In genomic region chr14:28757790-28758189, GRCh38 we compare ENCODE assay signal across 18 cellular contexts. TPM values are rescaled to one million over a fixed set of nuclear protein-coding genes. Genes with fewer than 3 reads are reported as not detected.
DNase-seq lines count a peak whose midpoint lies in the region; FAIRE-seq and TF ChIP-seq lines count a peak whose summit lies in the region.
"Had no signal": no experiment of that assay in that cellular context is flagged by ENCODE, and none has a peak within 500 bp of the region (broad histone marks: within the 10 kb centered on the region; RNA-seq: fewer than 3 reads in every experiment).

No MANE protein-coding gene starts in this region.

- H3K79me2 ChIP-seq in astrocyte (ENCODE audit: insufficient read depth, low read length), result peaks cover 66% of the 10 kb centered on the region

- peaks cover 85% of the 10 kb centered on the region for H3K27me3 Mint-ChIP-seq in astrocyte (ENCODE audit: low read depth, unreplicated experiment)

- no peaks in the 10 kb centered on the region for H3K36me3 Mint-ChIP-seq in astrocyte (ENCODE audit: low read depth, unreplicated experiment)
- H3K36me3 Mint-ChIP-seq: CD14-positive monocyte; CD8-positive, alpha-beta T cell had no signal

- H3K36me3 ChIP-seq in astrocyte (ENCODE audit: insufficient read depth, low read length) (no peaks in the 10 kb centered on the region), kidney (ENCODE audit: control insufficient read depth in 1 of 2, insufficient read depth in 2 of 2, low read length in 2 of 2) (no peaks in the 10 kb centered on the region)
- H3K36me3 ChIP-seq: HAP-1 had no signal

- H3K4me2 ChIP-seq in astrocyte (ENCODE audit: low read length), result peak overlapping the region; percentile 83

- no peak overlapping the region for H3K4me3 Mint-ChIP-seq in astrocyte (ENCODE audit: unreplicated experiment)
- H3K4me3 Mint-ChIP-seq: CD8-positive, alpha-beta T cell had no signal

- peaks cover 8% of the 10 kb centered on the region for H3K4me1 ChIP-seq in astrocyte (ENCODE audit: insufficient read depth, low read length)
- H3K4me1 ChIP-seq in kidney (ENCODE audit: control insufficient read depth in 1 of 2, insufficient read depth in 1 of 2, low read depth in 1 of 2, low read length in 2 of 2), result peaks cover 0 to 9% of the 10 kb centered on the region in 2 donors
- H3K4me1 ChIP-seq: Caco-2 had no signal

- no peak overlapping the region for H2AFZ ChIP-seq in astrocyte (ENCODE audit: low read depth, low read length)

- peak; percentile 78 for DNase-seq in NCI-H69 (lab: John Stamatoyannopoulos, UW)
- no peak for DNase-seq in astrocyte (ENCODE audit: low read depth)
- no peak for DNase-seq in dorsolateral prefrontal cortex
- DNase-seq in superior temporal gyrus (ENCODE audit: extremely low spot score), result peak; percentile 43
- no peak for DNase-seq in AG08395 (ENCODE audit: low spot score)
- no peak for DNase-seq in kidney
- no peak for DNase-seq in dermis blood vessel endothelial cell
- DNase-seq: CD8-positive, alpha-beta T cell; DND-41; GDM1 had no signal

- H3K9me3 Mint-ChIP-seq in astrocyte (ENCODE audit: unreplicated experiment), result peaks cover 23% of the 10 kb centered on the region
- H3K9me3 Mint-ChIP-seq: CD8-positive, alpha-beta T cell had no signal

- H3K9me3 ChIP-seq in astrocyte (ENCODE audit: insufficient read depth, low read depth, low read length) (no peaks in the 10 kb centered on the region), kidney (ENCODE audit: control insufficient read depth in 1 of 2, low read length in 2 of 2) (no peaks in the 10 kb centered on the region)
- H3K9me3 ChIP-seq: Caco-2, HAP-1 had no signal

- H3K27ac ChIP-seq in astrocyte (ENCODE audit: low read depth, low read length) (no peak overlapping the region), dorsolateral prefrontal cortex (peak overlapping the region in 54 of 59 donors; percentile 1 to 98 (median 94)), kidney (ENCODE audit: low read depth in 2 of 2, low read length in 2 of 2) (no peak overlapping the region)

- no peak overlapping the region for H3K27ac Mint-ChIP-seq in astrocyte (ENCODE audit: unreplicated experiment)
- H3K27ac Mint-ChIP-seq: CD14-positive monocyte; CD8-positive, alpha-beta T cell had no signal

- H3K4me1 Mint-ChIP-seq in astrocyte (ENCODE audit: low read depth, unreplicated experiment), result no peaks in the 10 kb centered on the region
- H3K4me1 Mint-ChIP-seq: CD14-positive monocyte had no signal

- H3K9ac ChIP-seq in astrocyte (ENCODE audit: low read length), result no peak overlapping the region
- H3K9ac ChIP-seq in kidney (ENCODE audit: low read length in 2 of 2), result no peak overlapping the region

- H3K4me3 ChIP-seq in astrocyte (ENCODE audit: insufficient read depth, low read depth, low read length), result no peak overlapping the region
- peak overlapping the region in 22 of 59 donors; percentile 1 to 80 (median 52) for H3K4me3 ChIP-seq in dorsolateral prefrontal cortex
- H3K4me3 ChIP-seq in kidney (ENCODE audit: low read length in 2 of 2), result no peak overlapping the region

- FAIRE-seq in astrocyte (lab: Jason Lieb, UNC) (no peak), kidney (lab: Jason Lieb, UNC) (no peak)
- FAIRE-seq: A204.1, GM12892, H1 had no signal

- intact Hi-C loops in dorsolateral prefrontal cortex (cut with DNase I) (loop anchor here (5.0 to 10.0 kb wide), 3 partner anchors 1455 to 1687 kb away; no protein-coding TSS in a partner anchor), kidney (cut with DNase I) (loop anchor here (10.0 kb wide), 2 partner anchors 777 to 1457 kb away; no protein-coding TSS in a partner anchor)

- H4K20me1 ChIP-seq in astrocyte (ENCODE audit: insufficient read depth, low read length), result no peaks in the 10 kb centered on the region

- TF ChIP-seq CTCF in astrocyte (IDR thresholded peaks at IDR 0.05; ENCODE audit: insufficient read depth, low read depth, low read length), result no peak
- no peak for TF ChIP-seq CTCF in dorsolateral prefrontal cortex (IDR thresholded peaks at IDR 0.05 in 54 of 56, conservative IDR thresholded peaks at IDR 0.05 in 2 of 56; ENCODE audit: low read depth in 1 of 56, partially characterized antibody in 56 of 56)
- TF ChIP-seq CTCF in kidney (IDR thresholded peaks at IDR 0.05; ENCODE audit: borderline replicate concordance, extremely low read depth, insufficient read depth), result no peak

- H3K27me3 ChIP-seq in astrocyte (ENCODE audit: insufficient read depth, low read length) (peaks cover 79% of the 10 kb centered on the region), dorsolateral prefrontal cortex (peaks cover 0 to 87% (median 35%) of the 10 kb centered on the region in 45 donors)

RNA-seq across cellular contexts. Expression of gene FOXG1, which starts 8.8 kb away (rescaled TPM):
- 0.07 and 0.18 TPM in 2 replicates for total RNA-seq in astrocyte
- 10 to 100 TPM; 25.8 to 72.3 (median 52.9) TPM for total RNA-seq in dorsolateral prefrontal cortex
- not detected for total RNA-seq in kidney
- not detected for polyA plus RNA-seq in kidney (ENCODE audit: insufficient read depth, low read depth, low replicate concordance)
- total RNA-seq in dermis blood vessel endothelial cell, result not detected in 2 replicates
- total RNA-seq: Caco-2; CD8-positive, alpha-beta T cell; HT1080 had no signal
- polyA plus RNA-seq: BJ, CD14-positive monocyte had no signal

Comparison
In these comparisons a context has a peak if more than half of its experiments do, and no peak if none do; other contexts are left out.
1. DNase-seq: peak in NCI-H69 (single experiment) and superior temporal gyrus (single experiment); none in astrocyte (single experiment), dorsolateral prefrontal cortex (0 of 10), AG08395 (single experiment), kidney (single experiment) and dermis blood vessel endothelial cell (single experiment).
2. H3K27ac ChIP-seq: peak in dorsolateral prefrontal cortex (54 of 59); none in astrocyte (single experiment) and kidney (0 of 2).
3. RNA of gene FOXG1, which starts 8.8 kb away (total RNA-seq): 25.8 to 72.3 TPM in dorsolateral prefrontal cortex; 0.07 to 0.18 TPM in astrocyte, not detected in kidney (single experiment) and not detected in dermis blood vessel endothelial cell; every median in the first group is over 10 times any median in the second.